ENCODE assay signal across 15 cellular contexts in the genomic region with DNA sequence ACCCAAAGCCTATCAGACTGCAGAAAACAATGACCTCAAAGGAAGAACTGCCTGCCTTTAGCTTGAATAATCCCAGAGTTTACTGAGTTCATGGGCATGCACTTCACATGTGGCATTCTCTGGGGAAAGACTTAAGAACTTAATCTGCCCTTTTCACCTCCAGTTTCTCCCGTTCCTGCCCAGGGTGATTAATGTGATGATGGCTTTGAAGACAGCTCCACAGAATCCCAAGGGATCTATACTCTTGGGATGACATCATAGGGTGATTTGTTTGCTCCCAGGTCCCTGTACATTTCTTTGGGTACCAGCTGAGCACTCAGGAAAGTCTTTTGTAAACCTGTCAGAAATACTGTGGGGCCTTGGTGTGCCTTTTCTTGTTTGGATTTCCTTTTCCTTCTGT. TPM values are rescaled to one million over a fixed set of nuclear protein-coding genes. Genes with fewer than 3 reads are reported as not detected.
DNase-seq lines count a peak whose midpoint lies in the region; FAIRE-seq and TF ChIP-seq lines count a peak whose summit lies in the region.
"Had no signal": no experiment of that assay in that cellular context is flagged by ENCODE, and none has a peak within 500 bp of the region (broad histone marks: within the 10 kb centered on the region; RNA-seq: fewer than 3 reads in every experiment).

No MANE protein-coding gene starts in this region.

- H3F3A ChIP-seq in PC-9 (ENCODE audit: insufficient read depth, low read depth): peaks cover 23% of the 10 kb centered on the region

- no peaks in the 10 kb centered on the region for H4K20me1 ChIP-seq in osteoblast (ENCODE audit: insufficient read depth, low read length)
- H4K20me1 ChIP-seq in PC-9 (ENCODE audit: insufficient read depth): no peaks in the 10 kb centered on the region

- H3K4me3 ChIP-seq in osteoblast (ENCODE audit: insufficient read depth, low read length) (no peak overlapping the region), PC-9 (no peak overlapping the region)
- H3K4me3 ChIP-seq: K562 had no signal

- intact Hi-C loops in PC-9 (cut with micrococcal nuclease; ENCODE audit: unreplicated experiment): no loop called here

- H3K36me3 ChIP-seq in osteoblast (ENCODE audit: insufficient read depth, low read length) (no peaks in the 10 kb centered on the region), PC-9 (ENCODE audit: low read depth) (no peaks in the 10 kb centered on the region)

- H3K4me1 Mint-ChIP-seq in activated naive CD8-positive, alpha-beta T cell treated with anti-CD3 and anti-CD28 coated beads for 36 hours: no peaks in the 10 kb centered on the region

- no TSS peak for BruUV-seq in PC-9 (replicated peaks; lab: Mats Ljungman, UMichigan)

- no peak overlapping the region for H3K27ac Mint-ChIP-seq in activated naive CD8-positive, alpha-beta T cell treated with anti-CD3 and anti-CD28 coated beads for 36 hours
- H3K27ac Mint-ChIP-seq: activated CD8-positive, alpha-beta T cell treated with anti-CD3 and anti-CD28 coated beads for 36 hours; activated T-cell treated with anti-CD3 and anti-CD28 coated beads, Interleukin-2, amount 50 U/mL, for 72 hours; natural killer cell treated with Interleukin-12 subunit alpha and Interleukin-12 subunit beta and Interleukin-15 and Interleukin-18, amount 100 ng/mL, for 72 hours had no signal

- H3K27me3 Mint-ChIP-seq in activated naive CD8-positive, alpha-beta T cell treated with anti-CD3 and anti-CD28 coated beads for 36 hours: peaks cover 60% of the 10 kb centered on the region

- TF ChIP-seq CTCF in D721Med (IDR thresholded peaks at IDR 0.05; ENCODE audit: insufficient read depth, missing control alignments) (no peak), osteoblast (IDR thresholded peaks at IDR 0.05; ENCODE audit: extremely low read depth, low read depth, low read length) (no peak), PC-9 (conservative IDR thresholded peaks at IDR 0.05) (no peak)

- no peaks in the 10 kb centered on the region for H3K79me2 ChIP-seq in osteoblast (ENCODE audit: insufficient read depth, low read length)
- no peaks in the 10 kb centered on the region for H3K79me2 ChIP-seq in PC-9 (ENCODE audit: low read depth)

- H3K4me2 ChIP-seq in osteoblast (ENCODE audit: insufficient read depth, low read length) (peak overlapping the region; percentile 21), PC-9 (no peak overlapping the region)

- CTCF ChIA-PET in PC-9 (lab: Charles Lee): no interaction called here

- DNase-seq in D721Med (ENCODE audit: insufficient read length, low spot score) (peak; percentile 45), M059J (ENCODE audit: low read depth) (peak; percentile 52), astrocyte of the hippocampus (ENCODE audit: low read depth, low spot score) (peak; percentile 24), osteoblast (ENCODE audit: insufficient read length, low spot score, missing footprints) (no peak), PC-9 (no peak), SHP77 treated with DMSO at 0.1 percent for 48 hours (lab: John Stamatoyannopoulos, UW) (no peak)
- no peak for DNase-seq in activated naive CD8-positive, alpha-beta T cell treated with anti-CD3 and anti-CD28 coated beads for 36 hours
- DNase-seq: activated CD8-positive, alpha-beta T cell treated with anti-CD3 and anti-CD28 coated beads for 36 hours; activated T-cell treated with anti-CD3 and anti-CD28 coated beads, Interleukin-2, amount 50 U/mL, for 72 hours; cerebellar nuclear complex; NCI-H1417 treated with DMSO at 0.1 percent for 48 hours; NCI-H446; substantia nigra had no signal

- no peak overlapping the region for H3K27ac ChIP-seq in osteoblast (ENCODE audit: low read depth, low read length)
- H3K27ac ChIP-seq in PC-9: no peak overlapping the region

- H2AFZ ChIP-seq in osteoblast (ENCODE audit: low read length) (no peak overlapping the region), PC-9 (no peak overlapping the region)

- no peaks in the 10 kb centered on the region for H3K36me3 Mint-ChIP-seq in activated naive CD8-positive, alpha-beta T cell treated with anti-CD3 and anti-CD28 coated beads for 36 hours
- H3K36me3 Mint-ChIP-seq: natural killer cell treated with Interleukin-12 subunit alpha and Interleukin-12 subunit beta and Interleukin-15 and Interleukin-18, amount 100 ng/mL, for 72 hours had no signal

- H3K9me2 ChIP-seq in PC-9 (ENCODE audit: insufficient read depth): no peaks in the 10 kb centered on the region

- FAIRE-seq in D721Med (lab: Jason Lieb, UNC): peak; percentile 88
- FAIRE-seq: K562 had no signal

- POLR2A ChIA-PET in PC-9 (lab: Charles Lee; ENCODE audit: unreplicated experiment): interaction anchor here (0.6 kb wide), 1 partner anchor 62 kb away, joined by 4 read pairs; no protein-coding TSS in a partner anchor

- no peaks in the 10 kb centered on the region for H3K9me3 Mint-ChIP-seq in activated naive CD8-positive, alpha-beta T cell treated with anti-CD3 and anti-CD28 coated beads for 36 hours
- H3K9me3 Mint-ChIP-seq: activated CD8-positive, alpha-beta T cell treated with anti-CD3 and anti-CD28 coated beads for 36 hours; activated T-cell treated with anti-CD3 and anti-CD28 coated beads, Interleukin-2, amount 50 U/mL, for 72 hours; natural killer cell treated with Interleukin-12 subunit alpha and Interleukin-12 subunit beta and Interleukin-15 and Interleukin-18, amount 100 ng/mL, for 72 hours had no signal

- H3K9me3 ChIP-seq in osteoblast (ENCODE audit: low read depth, low read length) (no peaks in the 10 kb centered on the region), PC-9 (ENCODE audit: insufficient read depth, low read depth) (no peaks in the 10 kb centered on the region)

- H3K27me3 ChIP-seq in osteoblast (ENCODE audit: insufficient read depth, low read length): peaks cover 9% of the 10 kb centered on the region
- no peaks in the 10 kb centered on the region for H3K27me3 ChIP-seq in PC-9 (ENCODE audit: insufficient read depth, low read depth)

- H3K4me3 Mint-ChIP-seq in activated naive CD8-positive, alpha-beta T cell treated with anti-CD3 and anti-CD28 coated beads for 36 hours: no peak overlapping the region
- H3K4me3 Mint-ChIP-seq: activated CD8-positive, alpha-beta T cell treated with anti-CD3 and anti-CD28 coated beads for 36 hours; activated T-cell treated with anti-CD3 and anti-CD28 coated beads, Interleukin-2, amount 50 U/mL, for 72 hours; natural killer cell treated with Interleukin-12 subunit alpha and Interleukin-12 subunit beta and Interleukin-15 and Interleukin-18, amount 100 ng/mL, for 72 hours had no signal

- H3K4me1 ChIP-seq in osteoblast (ENCODE audit: insufficient read depth, low read length) (peaks cover 27% of the 10 kb centered on the region), PC-9 (replicated peaks; ENCODE audit: insufficient read depth) (peaks cover 18% of the 10 kb centered on the region)

RNA-seq across cellular contexts. Expression of gene FJX1, which starts 14.0 kb away (rescaled TPM):
- 10.5 and 14.4 TPM in 2 replicates for total RNA-seq in M059J (2014; rRNA removed; shearing (Covaris generic))
- 10.3 and 13.8 TPM in 2 replicates for total RNA-seq in osteoblast
- 1 to 10 TPM; 2.5 to 3.8 TPM for total RNA-seq in activated naive CD8-positive, alpha-beta T cell treated with anti-CD3 and anti-CD28 coated beads for 36 hours
- 14.8 and 17.5 TPM in 2 replicates for total RNA-seq in PC-9 (2021)

RNA-seq across cellular contexts. Expression of gene TRIM44, which starts 30.3 kb away (rescaled TPM):
- total RNA-seq in M059J (2014; rRNA removed; shearing (Covaris generic)): 35.8 and 50.1 TPM in 2 replicates
- 23.9 and 40.5 TPM in 2 replicates for total RNA-seq in osteoblast
- 10 to 100 TPM; 40.9 to 41.1 TPM for total RNA-seq in activated naive CD8-positive, alpha-beta T cell treated with anti-CD3 and anti-CD28 coated beads for 36 hours
- total RNA-seq in PC-9 (2021): 91.7 and 100 TPM in 2 replicates

Comparison
In these comparisons a context has a peak if more than half of its experiments do, and no peak if none do; other contexts are left out.
1. DNase-seq: peak in D721Med (single experiment), M059J (single experiment) and astrocyte of the hippocampus (single experiment); none in osteoblast (single experiment), activated naive CD8-positive, alpha-beta T cell treated with anti-CD3 and anti-CD28 coated beads for 36 hours (single experiment), PC-9 (0 of 2) and SHP77 treated with DMSO at 0.1 percent for 48 hours (single experiment).